9 cellular contexts compared by ENCODE assay signal in the genomic region with DNA sequence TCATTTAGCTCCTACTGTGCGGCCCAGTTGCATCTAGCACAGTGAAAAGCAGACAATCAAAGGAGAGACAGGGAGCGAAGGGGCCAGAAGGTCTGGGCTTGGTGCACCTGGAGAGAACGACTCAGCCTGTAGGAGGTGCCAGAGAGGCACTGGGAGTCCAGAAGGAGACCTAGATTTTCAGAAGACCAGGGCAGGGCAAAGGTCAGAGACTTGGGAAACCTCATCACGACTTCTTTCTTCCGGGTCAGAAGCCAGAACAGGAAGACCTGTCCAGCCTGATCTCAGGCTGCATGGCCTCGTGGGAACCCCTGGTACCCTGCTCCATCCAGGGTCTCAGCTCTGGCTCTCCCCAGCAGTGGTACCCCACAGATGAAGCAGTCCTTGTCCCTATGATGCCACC. TPM values are rescaled to one million over a fixed set of nuclear protein-coding genes. Genes with fewer than 3 reads are reported as not detected.
A peak's percentile ranks its signal among the peaks of the same experiment; 100 is the strongest.
DNase-seq lines count a peak whose midpoint lies in the region; ATAC-seq and TF ChIP-seq lines count a peak whose summit lies in the region.
"Had no signal": no experiment of that assay in that cellular context is flagged by ENCODE, and none has a peak within 500 bp of the region (broad histone marks: within the 10 kb centered on the region; RNA-seq: fewer than 3 reads in every experiment).

No MANE protein-coding gene starts in this region.

- intact Hi-C loops in mammary epithelial cell (cut with micrococcal nuclease) = no loop called here

- peaks cover 95% of the 10 kb centered on the region for H3K79me2 ChIP-seq in mammary epithelial cell (ENCODE audit: insufficient read depth, low read length)

- no peak overlapping the region for H2AFZ ChIP-seq in mammary epithelial cell (ENCODE audit: low read depth, low read length)

- H3K4me3 ChIP-seq in GM06990 (replicated peaks; ENCODE audit: low read depth, low read length) (no peak overlapping the region), LNCaP clone FGC (ENCODE audit: low read depth, low read length) (no peak overlapping the region), mammary epithelial cell (replicated peaks in 1 of 3; ENCODE audit: insufficient read depth in 1 of 3, low read depth in 2 of 3, low read length in 3 of 3) (no peak overlapping the region)

- no peak overlapping the region for H3K27ac ChIP-seq in mammary epithelial cell (ENCODE audit: insufficient read depth, low read depth, low read length)

- H3K27me3 Mint-ChIP-seq in nephron progenitor cell (ENCODE audit: low read depth, poor library complexity) = peaks cover 4% of the 10 kb centered on the region

- dilution Hi-C loops in mammary epithelial cell (cut with HindIII; ENCODE audit: low sequenced_read_pairs) = no loop called here

- no peaks in the 10 kb centered on the region for H3K27me3 ChIP-seq in GM06990 (replicated peaks; ENCODE audit: control insufficient read depth, insufficient read depth, low read length)
- H3K27me3 ChIP-seq in mammary epithelial cell (ENCODE audit: insufficient read depth, low read length) = no peaks in the 10 kb centered on the region

- H3K9ac ChIP-seq in mammary epithelial cell (ENCODE audit: insufficient read depth, low read length) = no peak overlapping the region

- TF ChIP-seq CTCF in GM06990 (IDR thresholded peaks at IDR 0.05; ENCODE audit: insufficient read depth, low read length, poor library complexity, severe bottlenecking) (peak; percentile 86), LNCaP clone FGC (IDR thresholded peaks at IDR 0.05; ENCODE audit: control insufficient read depth, extremely low read depth, insufficient read depth) (peak; percentile 56), mammary epithelial cell (conservative IDR thresholded peaks at IDR 0.05 in 1 of 2, IDR thresholded peaks at IDR 0.05 in 1 of 2; ENCODE audit: extremely low read depth in 1 of 2, insufficient read depth in 1 of 2, low read depth in 1 of 2, low read length in 2 of 2) (peak; percentile 48 to 62), nephron progenitor cell (IDR thresholded peaks at IDR 0.05) (peak; percentile 54)

- no peaks in the 10 kb centered on the region for H3K9me3 Mint-ChIP-seq in nephron progenitor cell

- DNase-seq in GM06990 (ENCODE audit: extremely low read depth, insufficient read length) (no peak), LNCaP clone FGC (ENCODE audit: low read depth) (no peak), mammary epithelial cell (no peak), nephron progenitor cell (no peak)
- DNase-seq in effector CD8-positive, alpha-beta T cell (lab: John Stamatoyannopoulos, UW) = no peak
- DNase-seq: NCI-H1092 treated with DMSO at 0.1 percent for 48 hours had no signal

- H3K4me2 ChIP-seq in mammary epithelial cell (ENCODE audit: insufficient read depth, low read depth, low read length) = no peak overlapping the region

- H3K9me3 ChIP-seq in mammary epithelial cell (replicated peaks; ENCODE audit: insufficient read depth, low read length) = no peaks in the 10 kb centered on the region

- in situ Hi-C loops in mammary epithelial cell (cut with MboI; ENCODE audit: low sequenced_read_pairs in 2 of 2) = no loop called here

- peaks cover 27% of the 10 kb centered on the region for H3K4me1 ChIP-seq in mammary epithelial cell (ENCODE audit: insufficient read depth, low read length)

- H3K4me3 Mint-ChIP-seq in nephron progenitor cell = no peak overlapping the region

- no peaks in the 10 kb centered on the region for H4K20me1 ChIP-seq in mammary epithelial cell (ENCODE audit: insufficient read depth, low read length)

- peaks cover 42% of the 10 kb centered on the region for H3K4me1 Mint-ChIP-seq in nephron progenitor cell

- CTCF ChIA-PET in mammary epithelial cell (lab: Charles Lee; ENCODE audit: low non-redundant PET) = no interaction called here

- H3K36me3 ChIP-seq in GM06990 (ENCODE audit: control insufficient read depth, insufficient read depth, low read length) (peaks cover 2% of the 10 kb centered on the region), mammary epithelial cell (ENCODE audit: insufficient read depth, low read length) (no peaks in the 10 kb centered on the region)

- H3K36me3 Mint-ChIP-seq in nephron progenitor cell (ENCODE audit: low read depth) = no peaks in the 10 kb centered on the region

- no peak overlapping the region for H3K27ac Mint-ChIP-seq in nephron progenitor cell

- BruUV-seq in mammary epithelial cell (replicated peaks; lab: Mats Ljungman, UMichigan) = no TSS peak

- 84% methylated on average over 6 of the region's 6 CpGs for WGBS in mammary epithelial cell (ENCODE audit: low coverage, missing lambda C conversion rate)

- ATAC-seq in HG03520 (IDR thresholded peaks at IDR 0.05; ENCODE audit: unreplicated experiment) = no peak
- no peak for ATAC-seq in HG02642 (IDR thresholded peaks at IDR 0.05; ENCODE audit: poor library complexity, unreplicated experiment)
- ATAC-seq in GM18498 (IDR thresholded peaks at IDR 0.05; ENCODE audit: unreplicated experiment) = no peak

RNA-seq across cellular contexts. Expression of gene AGAP3, which starts 5.2 kb away (rescaled TPM):
- total RNA-seq in mammary epithelial cell = 100 to 1,000 TPM; 118 to 163 TPM
- 91.6 TPM for polyA plus RNA-seq in mammary epithelial cell
- polyA minus RNA-seq in mammary epithelial cell = 114 TPM

RNA-seq across cellular contexts. Expression of gene TMUB1, which starts 8.1 kb away (rescaled TPM):
- 10 to 100 TPM; 16.8 to 38.1 TPM for total RNA-seq in mammary epithelial cell
- 28.4 TPM for polyA plus RNA-seq in mammary epithelial cell
- 14.4 TPM for polyA minus RNA-seq in mammary epithelial cell

RNA-seq across cellular contexts. Expression of gene FASTK, which starts 10.8 kb away (rescaled TPM):
- total RNA-seq in mammary epithelial cell = 10 to 100 TPM; 49.7 to 68.8 TPM
- 52.4 TPM for polyA plus RNA-seq in mammary epithelial cell
- 51.5 TPM for polyA minus RNA-seq in mammary epithelial cell

RNA-seq across cellular contexts. Expression of gene SLC4A2, which starts 32.0 kb away (rescaled TPM):
- total RNA-seq in mammary epithelial cell = 100 to 1,000 TPM in 1 of 2 donors, 10 to 100 TPM in 1; 46.5 to 138 TPM
- polyA plus RNA-seq in mammary epithelial cell = 57.9 TPM
- 150 TPM for polyA minus RNA-seq in mammary epithelial cell

RNA-seq across cellular contexts. Expression of gene CDK5, which starts 33.7 kb away (rescaled TPM):
- 10 to 100 TPM; 12.3 to 18.1 TPM for total RNA-seq in mammary epithelial cell
- polyA plus RNA-seq in mammary epithelial cell = 26.1 TPM
- 31.3 TPM for polyA minus RNA-seq in mammary epithelial cell
